Comparison of ENCODE assay signal across 21 cellular contexts in genomic region chr11:61880454-61880853, GRCh38. TPM values are rescaled to one million over a fixed set of nuclear protein-coding genes. Genes with fewer than 3 reads are reported as not detected.
DNase-seq lines count a peak whose midpoint lies in the region; ATAC-seq and TF ChIP-seq lines count a peak whose summit lies in the region.
"Had no signal": no experiment of that assay in that cellular context is flagged by ENCODE, and none has a peak within 500 bp of the region (broad histone marks: within the 10 kb centered on the region; RNA-seq: fewer than 3 reads in every experiment).

No MANE protein-coding gene starts in this region.

- no peak overlapping the region for H3K4me3 Mint-ChIP-seq in activated T-helper 17 cell treated with anti-CD3 and anti-CD28 coated beads, Interleukin-2, amount 50 U/mL, for 72 hours
- H3K4me3 Mint-ChIP-seq: CD4-positive, alpha-beta memory T cell; central memory CD8-positive, alpha-beta T cell; nephron progenitor cell had no signal

- H3K4me1 ChIP-seq in spleen: peaks cover 0 to 33% (median 15%) of the 10 kb centered on the region in 6 donors
- H3K4me1 ChIP-seq: pancreas, testis had no signal

- H3K9me3 ChIP-seq in spleen: no peaks in the 10 kb centered on the region
- H3K9me3 ChIP-seq: pancreas, testis had no signal

- no peaks in the 10 kb centered on the region for H3K4me1 Mint-ChIP-seq in activated T-helper 17 cell treated with anti-CD3 and anti-CD28 coated beads, Interleukin-2, amount 50 U/mL, for 72 hours
- H3K4me1 Mint-ChIP-seq: CD4-positive, alpha-beta memory T cell had no signal

- no peaks in the 10 kb centered on the region for H3K27me3 Mint-ChIP-seq in activated T-helper 17 cell treated with anti-CD3 and anti-CD28 coated beads, Interleukin-2, amount 50 U/mL, for 72 hours
- H3K27me3 Mint-ChIP-seq: CD4-positive, alpha-beta memory T cell; central memory CD8-positive, alpha-beta T cell had no signal

- H3K36me3 ChIP-seq in GM06990 (ENCODE audit: control insufficient read depth, insufficient read depth, low read length) (no peaks in the 10 kb centered on the region), spleen (peaks cover 0 to 36% (median 3%) of the 10 kb centered on the region in 6 donors)
- H3K36me3 ChIP-seq: pancreas had no signal

- H3K27me3 ChIP-seq in GM06990 (replicated peaks; ENCODE audit: control insufficient read depth, insufficient read depth, low read length): no peaks in the 10 kb centered on the region
- no peaks in the 10 kb centered on the region for H3K27me3 ChIP-seq in spleen (replicated peaks in 1 of 7)
- H3K27me3 ChIP-seq: dorsolateral prefrontal cortex, pancreas, testis had no signal

- peak overlapping the region in 5 of 8 donors; percentile 4 to 64 (median 41) for H3K27ac ChIP-seq in spleen
- H3K27ac ChIP-seq: dorsolateral prefrontal cortex, pancreas, testis had no signal

- DNase-seq in GM06990 (ENCODE audit: extremely low read depth, insufficient read length): peak; percentile 53
- DNase-seq in NAMALWA (ENCODE audit: low spot score): peak; percentile 80
- no peak for DNase-seq in spleen
- DNase-seq in SW480 (ENCODE audit: low spot score): no peak
- DNase-seq: activated naive CD4-positive, alpha-beta T cell treated with anti-CD3 and anti-CD28 coated beads, Interleukin-2, amount 50 U/mL, for 16 hours; aorta; CD4-positive, alpha-beta memory T cell; dorsolateral prefrontal cortex; midbrain; NCI-H1436; NCI-H524 treated with DMSO at 0.1 percent for 48 hours; nephron progenitor cell; testis had no signal

- no peaks in the 10 kb centered on the region for H3K36me3 Mint-ChIP-seq in activated T-helper 17 cell treated with anti-CD3 and anti-CD28 coated beads, Interleukin-2, amount 50 U/mL, for 72 hours (ENCODE audit: low read depth)
- H3K36me3 Mint-ChIP-seq: CD4-positive, alpha-beta memory T cell had no signal

- H3K9me3 Mint-ChIP-seq in activated T-helper 17 cell treated with anti-CD3 and anti-CD28 coated beads, Interleukin-2, amount 50 U/mL, for 72 hours: no peaks in the 10 kb centered on the region
- H3K9me3 Mint-ChIP-seq: CD4-positive, alpha-beta memory T cell; central memory CD8-positive, alpha-beta T cell had no signal

- TF ChIP-seq POLR2A in spleen (IDR thresholded peaks at IDR 0.05): no peak

- TF ChIP-seq CTCF in GM06990 (IDR thresholded peaks at IDR 0.05; ENCODE audit: insufficient read depth, low read length, poor library complexity, severe bottlenecking) (no peak), spleen (IDR thresholded peaks at IDR 0.05 in 8 of 11, conservative IDR thresholded peaks at IDR 0.05 in 3 of 11) (no peak)

- 41 to 71% (median 59%) methylated on average over 6 of the region's 6 CpGs for WGBS in spleen, 5 donors

- intact Hi-C loops in spleen (cut with DNase I; ENCODE audit: low total_unique reads): no loop called here

- H3K27ac Mint-ChIP-seq in activated T-helper 17 cell treated with anti-CD3 and anti-CD28 coated beads, Interleukin-2, amount 50 U/mL, for 72 hours: peak overlapping the region; percentile 54
- H3K27ac Mint-ChIP-seq: CD4-positive, alpha-beta memory T cell had no signal

- H3K4me3 ChIP-seq in GM06990 (replicated peaks; ENCODE audit: low read depth, low read length) (no peak overlapping the region), spleen (peak overlapping the region in 1 of 8 donors; percentile 52)
- H3K4me3 ChIP-seq: dorsolateral prefrontal cortex, pancreas, testis had no signal

- no peak for ATAC-seq in activated T-helper 17 cell treated with anti-CD3 and anti-CD28 coated beads, Interleukin-2, amount 50 U/mL, for 72 hours (replicated peaks)
- ATAC-seq in HG02840 (IDR thresholded peaks at IDR 0.05; ENCODE audit: low FRiP score, unreplicated experiment) (no peak), GM19467 (IDR thresholded peaks at IDR 0.05; ENCODE audit: unreplicated experiment) (no peak)
- ATAC-seq: pancreas, Right ventricle myocardium inferior, sciatic nerve had no signal

RNA-seq across cellular contexts. Expression of gene FADS3, which starts 10.9 kb away (rescaled TPM):
- total RNA-seq in activated T-helper 17 cell treated with anti-CD3 and anti-CD28 coated beads, Interleukin-2, amount 50 U/mL, for 72 hours: 10 to 100 TPM in 1 of 2 donors, 1 to 10 TPM in 1; 3.6 to 24.7 TPM
- total RNA-seq in spleen: 10 to 100 TPM; 26.3 to 40.8 (median 32.0) TPM
- 10 to 100 TPM; 39.3 to 63.6 (median 52.7) TPM for polyA plus RNA-seq in spleen

RNA-seq across cellular contexts. Expression of gene RAB3IL1, which starts 36.9 kb away (rescaled TPM):
- not detected for total RNA-seq in activated T-helper 17 cell treated with anti-CD3 and anti-CD28 coated beads, Interleukin-2, amount 50 U/mL, for 72 hours
- 10 to 100 TPM; 34.3 to 57.1 (median 39.5) TPM for total RNA-seq in spleen
- 10 to 100 TPM in 2 of 3 donors, 1 to 10 TPM in 1; 6.5 to 17.6 (median 14.1) TPM for polyA plus RNA-seq in spleen
- total RNA-seq: activated CD8-positive, alpha-beta memory T cell treated with anti-CD3 and anti-CD28 coated beads for 36 hours had no signal
- polyA plus RNA-seq: CD4-positive, alpha-beta memory T cell had no signal

RNA-seq across cellular contexts. Expression of gene FADS2, which starts 52.4 kb away (rescaled TPM):
- 10 to 100 TPM in 1 of 2 donors, 1 to 10 TPM in 1; 9.4 to 58.3 TPM for total RNA-seq in activated T-helper 17 cell treated with anti-CD3 and anti-CD28 coated beads, Interleukin-2, amount 50 U/mL, for 72 hours
- 10 to 100 TPM in 5 of 7 donors, 1 to 10 TPM in 2; 2.8 to 20.6 (median 11.1) TPM for total RNA-seq in spleen
- polyA plus RNA-seq in spleen: 10 to 100 TPM in 2 of 3 donors, 1 to 10 TPM in 1; 5.5 to 16.8 (median 14.6) TPM

Comparison
In these comparisons a context has a peak if more than half of its experiments do, and no peak if none do; other contexts are left out.
1. DNase-seq: peak in GM06990 (single experiment) and NAMALWA (single experiment); none in spleen (single experiment) and SW480 (single experiment).
2. RNA of gene RAB3IL1, which starts 36.9 kb away (total RNA-seq): 34.3 to 57.1 TPM in spleen; not detected in activated T-helper 17 cell treated with anti-CD3 and anti-CD28 coated beads, Interleukin-2, amount 50 U/mL, for 72 hours; every median in the first group is over 10 times any median in the second.